Comparison of ENCODE assay signal across 8 cellular contexts in genomic region chr2:74958277-74959105, GRCh38. TPM values are rescaled to one million over a fixed set of nuclear protein-coding genes. Genes with fewer than 3 reads are reported as not detected.
DNase-seq lines count a peak whose midpoint lies in the region; ATAC-seq and TF ChIP-seq lines count a peak whose summit lies in the region.

Gene POLE4, plus strand, starts transcription at chr2:74958643. Its CDS starts 37 bp downstream, at chr2:74958680.

- H3K36me3 Mint-ChIP-seq in activated B cell treated with CpG ODN at 0.5 μM for 24 hours (ENCODE audit: low read depth) (peaks cover 67% of the 10 kb centered on the region), immature natural killer cell (peaks cover 9 to 21% (median 18%) of the 10 kb centered on the region in 3 donors)

- H3K27me3 Mint-ChIP-seq in activated B cell treated with CpG ODN at 0.5 μM for 24 hours = no peaks in the 10 kb centered on the region
- H3K27me3 Mint-ChIP-seq in immature natural killer cell (ENCODE audit: low read depth in 3 of 3) = peaks cover 0 to 4% (median 2%) of the 10 kb centered on the region in 3 donors

- H3K4me1 Mint-ChIP-seq in activated B cell treated with CpG ODN at 0.5 μM for 24 hours = peaks cover 72% of the 10 kb centered on the region
- H3K4me1 Mint-ChIP-seq in immature natural killer cell = peaks cover 20 to 53% of the 10 kb centered on the region in 2 donors

- peaks cover 2% of the 10 kb centered on the region for H3K9me3 Mint-ChIP-seq in activated B cell treated with CpG ODN at 0.5 μM for 24 hours
- no peaks in the 10 kb centered on the region for H3K9me3 Mint-ChIP-seq in immature natural killer cell

- POLR2A ChIA-PET in activated B cell treated with CpG ODN at 0.5 μM for 24 hours (lab: Charles Lee) = interaction anchor here (0.7 kb wide), 1 partner anchor 58 kb away, joined by 3 read pairs; no protein-coding TSS in a partner anchor

- TF ChIP-seq CTCF in activated B cell treated with CpG ODN at 0.5 μM for 24 hours (IDR thresholded peaks at IDR 0.05) = no peak
- no peak for TF ChIP-seq CTCF in cardiac fibroblast (IDR thresholded peaks at IDR 0.05; ENCODE audit: low read depth, low read length)

- peak; percentile 92 for TF ChIP-seq POLR2A in GM18951 (IDR thresholded peaks at IDR 0.05; ENCODE audit: extremely low read depth, insufficient read depth, insufficient read length)

- peak within 1 kb of the TSS; percentile 94 for H3K27ac Mint-ChIP-seq in activated B cell treated with CpG ODN at 0.5 μM for 24 hours
- peak within 1 kb of the TSS; percentile 64 to 93 (median 84) for H3K27ac Mint-ChIP-seq in immature natural killer cell

- CTCF ChIA-PET in activated B cell treated with CpG ODN at 0.5 μM for 24 hours (lab: Charles Lee) = no interaction called here

- peak; percentile 94 for DNase-seq in AG08396 (ENCODE audit: low spot score)
- DNase-seq in NCI-H345 (lab: John Stamatoyannopoulos, UW) = peak; percentile 92
- DNase-seq in activated B cell treated with CpG ODN at 0.5 μM for 24 hours = peak; percentile 95
- peak; percentile 86 to 90 for DNase-seq in cardiac fibroblast (ENCODE audit: low read depth in 2 of 2)
- peak; percentile 88 to 92 (median 91) for DNase-seq in immature natural killer cell
- peak; percentile 60 for DNase-seq in smooth muscle cell of the brain vasculature (ENCODE audit: low read depth, low spot score)

- intact Hi-C loops in activated B cell treated with CpG ODN at 0.5 μM for 24 hours (cut with micrococcal nuclease) = loop anchor here (1.0 to 10.0 kb wide), 10 partner anchors 14 to 1846 kb away; partner anchors contain the start of genes ALMS1, MRPL19, RAB11FIP5 and SEMA4F

- peak within 1 kb of the TSS; percentile 59 to 78 for H3K4me3 ChIP-seq in cardiac fibroblast (replicated peaks in 1 of 2; ENCODE audit: low read depth in 2 of 2, low read length in 2 of 2)

- in situ Hi-C loops in GM18951 (cut with MboI; ENCODE audit: low sequenced_read_pairs, unreplicated experiment) = no loop called here

- ATAC-seq in HG03175 (IDR thresholded peaks at IDR 0.05; ENCODE audit: unreplicated experiment) (peak; percentile 91), activated B cell treated with CpG ODN at 0.5 μM for 24 hours (ENCODE audit: low read depth) (peak; percentile 92)

- peak within 1 kb of the TSS; percentile 88 for H3K4me3 Mint-ChIP-seq in activated B cell treated with CpG ODN at 0.5 μM for 24 hours
- H3K4me3 Mint-ChIP-seq in immature natural killer cell = peak within 1 kb of the TSS; percentile 79 to 87 (median 86)

RNA-seq across cellular contexts. Expression of gene POLE4, which starts in this region (rescaled TPM):
- total RNA-seq in activated B cell treated with CpG ODN at 0.5 μM for 24 hours = 61.5 and 73.7 TPM in 2 replicates
- polyA plus RNA-seq in immature natural killer cell = 100 to 1,000 TPM in 1 of 3 donors, 10 to 100 TPM in 2; 92.2 to 181 (median 98.5) TPM

Comparison
In these comparisons a context has a peak if more than half of its experiments do, and no peak if none do; other contexts are left out.
1. Peak in every context shown above with its lines: DNase-seq, ATAC-seq and H3K4me3 ChIP-seq.